In genomic region chr12:55955344-55955743, GRCh38 we compare ENCODE assay signal across 18 cellular contexts. TPM values are rescaled to one million over a fixed set of nuclear protein-coding genes. Genes with fewer than 3 reads are reported as not detected.
DNase-seq lines count a peak whose midpoint lies in the region; ATAC-seq, FAIRE-seq and TF ChIP-seq lines count a peak whose summit lies in the region.
"Had no signal": no experiment of that assay in that cellular context is flagged by ENCODE, and none has a peak within 500 bp of the region (broad histone marks: within the 10 kb centered on the region; RNA-seq: fewer than 3 reads in every experiment).

No MANE protein-coding gene starts in this region.

- no peaks in the 10 kb centered on the region for H3K27me3 ChIP-seq in right atrium auricular region
- no peaks in the 10 kb centered on the region for H3K27me3 ChIP-seq in esophagus (ENCODE audit: control insufficient read depth in 1 of 2, insufficient read depth in 2 of 2, low read length in 2 of 2)
- H3K27me3 ChIP-seq in Peyer's patch, result no peaks in the 10 kb centered on the region
- H3K27me3 ChIP-seq: brain microvascular endothelial cell, upper lobe of left lung had no signal

- no peak for FAIRE-seq in GM12892 (lab: Jason Lieb, UNC)
- FAIRE-seq: frontal cortex had no signal

- H3K9me3 Mint-ChIP-seq in T-cell, result no peaks in the 10 kb centered on the region

- H3K4me3 Mint-ChIP-seq in T-cell, result no peak overlapping the region

- intact Hi-C loops in left ventricle myocardium superior (cut with micrococcal nuclease), result no loop called here

- TF ChIP-seq POLR2A in Peyer's patch (IDR thresholded peaks at IDR 0.05) (no peak), GM12892 (IDR thresholded peaks at IDR 0.05; ENCODE audit: low read depth, low read length) (no peak)

- POLR2A ChIA-PET in T-cell (lab: Charles Lee), result no interaction called here

- ATAC-seq in left ventricle myocardium superior, result peak; percentile 51
- peak; percentile 25 to 34 (median 30) for ATAC-seq in T-cell (replicated peaks in 1 of 4)

- H3K4me3 ChIP-seq in right atrium auricular region (no peak overlapping the region), esophagus (ENCODE audit: low read depth in 1 of 2, low read length in 2 of 2) (no peak overlapping the region), Peyer's patch (no peak overlapping the region)
- H3K4me3 ChIP-seq: upper lobe of left lung had no signal

- WGBS in esophagus, 2 donors, result 79 to 83% methylated on average over 4 of the region's 4 CpGs

- H3K36me3 ChIP-seq in right atrium auricular region (peaks cover 18% of the 10 kb centered on the region), esophagus (ENCODE audit: control insufficient read depth in 2 of 2, insufficient read depth in 2 of 2, low read length in 1 of 2) (peaks cover 18 to 26% of the 10 kb centered on the region in 2 donors), Peyer's patch (peaks cover 0 to 41% (median 0%) of the 10 kb centered on the region in 3 donors)

- peak overlapping the region; percentile 81 to 88 for H3K27ac Mint-ChIP-seq in T-cell

- H3K4me1 ChIP-seq in right atrium auricular region (no peaks in the 10 kb centered on the region), esophagus (ENCODE audit: control insufficient read depth in 2 of 2, insufficient read depth in 2 of 2, low read length in 1 of 2) (peaks cover 6 to 17% of the 10 kb centered on the region in 2 donors), Peyer's patch (peaks cover 0 to 10% (median 0%) of the 10 kb centered on the region in 4 donors)
- H3K4me1 ChIP-seq: upper lobe of left lung had no signal

- H3K27me3 Mint-ChIP-seq in T-cell, result no peaks in the 10 kb centered on the region

- no peak for DNase-seq in left ventricle myocardium superior
- no peak for DNase-seq in right atrium auricular region (ENCODE audit: low spot score)
- DNase-seq in T-cell, result no peak
- no peak for DNase-seq in NCI-H2029 treated with DMSO at 0.1 percent for 48 hours (lab: John Stamatoyannopoulos, UW)
- no peak for DNase-seq in Peyer's patch
- no peak for DNase-seq in GM12892 (ENCODE audit: insufficient read length)
- DNase-seq in NCI-H1694 (lab: John Stamatoyannopoulos, UW), result no peak
- DNase-seq: activated gamma-delta T cell, cortex of kidney, NCI-H2081, NCI-H446 treated with DMSO at 0.1 percent for 48 hours, retina, SIG-M5 had no signal

- H3K4me1 Mint-ChIP-seq in T-cell, result peaks cover 27 to 32% (median 31%) of the 10 kb centered on the region in 3 donors

- CTCF ChIA-PET in T-cell (lab: Charles Lee), result interaction anchor here in 1 of 2 donors (0.7 to 1.2 kb wide), 2 partner anchors 19 to 405 kb away, joined by 3 read pairs; partner anchors contain the start of genes RAB5B and STAT2

- H3K36me3 Mint-ChIP-seq in T-cell, result peaks cover 31% of the 10 kb centered on the region

- no peak overlapping the region for H3K27ac ChIP-seq in right atrium auricular region
- peak overlapping the region; percentile 18 to 65 for H3K27ac ChIP-seq in esophagus (ENCODE audit: low read depth in 2 of 2, low read length in 1 of 2)
- H3K27ac ChIP-seq in Peyer's patch, result peak overlapping the region in 1 of 4 donors; percentile 4
- H3K27ac ChIP-seq: brain microvascular endothelial cell, upper lobe of left lung had no signal

- H3K9me3 ChIP-seq in right atrium auricular region (no peaks in the 10 kb centered on the region), esophagus (ENCODE audit: control insufficient read depth in 2 of 2, insufficient read depth in 1 of 2, low read depth in 1 of 2, low read length in 1 of 2) (no peaks in the 10 kb centered on the region), Peyer's patch (no peaks in the 10 kb centered on the region)
- H3K9me3 ChIP-seq: upper lobe of left lung had no signal

- TF ChIP-seq CTCF in right atrium auricular region (IDR thresholded peaks at IDR 0.05) (no peak), Peyer's patch (IDR thresholded peaks at IDR 0.05) (no peak)

RNA-seq across cellular contexts. Expression of gene PMEL, which starts 10.5 kb away (rescaled TPM):
- 0.57 TPM for total RNA-seq in left ventricle myocardium superior
- 1 to 10 TPM in 1 of 2 donors, under 1 TPM in 1; 0.67 to 1.1 TPM for total RNA-seq in right atrium auricular region
- total RNA-seq in T-cell, result under 1 TPM in 1 of 5 donors, not detected in 4; 0.20 TPM
- under 1 TPM; 0.63 to 0.75 TPM for polyA plus RNA-seq in esophagus
- 1 to 10 TPM; 2.5 to 10.0 (median 3.0) TPM for total RNA-seq in Peyer's patch
- polyA plus RNA-seq in GM12892 (2012; ENCODE audit: missing spikeins), result 1.9 TPM
- total RNA-seq: frontal cortex; T-helper 1 cell treated with Interleukin-12 subunit alpha and Interleukin-12 subunit beta and Interleukin-4 antibody, amounts not matched to agents 30 ng/mL and 1 ng/mL, for 36 hours had no signal

RNA-seq across cellular contexts. Expression of gene CDK2, which starts 11.3 kb away (rescaled TPM):
- 8.4 TPM for total RNA-seq in left ventricle myocardium superior
- 10 to 100 TPM in 1 of 2 donors, 1 to 10 TPM in 1; 5.4 to 13.8 TPM for total RNA-seq in right atrium auricular region
- total RNA-seq in T-cell, result 10 to 100 TPM; 17.8 to 32.3 (median 23.3) TPM
- 10 to 100 TPM in 1 of 2 donors, 1 to 10 TPM in 1; 9.2 to 18.8 TPM for polyA plus RNA-seq in esophagus
- 10 to 100 TPM in 3 of 4 donors, 1 to 10 TPM in 1; 7.7 to 55.3 (median 13.4) TPM for total RNA-seq in Peyer's patch
- 108 TPM for polyA plus RNA-seq in GM12892 (2012; ENCODE audit: missing spikeins)

RNA-seq across cellular contexts. Expression of gene RAB5B, which starts 18.5 kb away (rescaled TPM):
- total RNA-seq in left ventricle myocardium superior (128 TPM), right atrium auricular region (100 to 1,000 TPM in 1 of 2 donors, 10 to 100 TPM in 1; 93.5 to 108 TPM), T-cell (10 to 100 TPM; 58.6 to 99.8 (median 85.7) TPM), Peyer's patch (10 to 100 TPM; 70.7 to 96.6 (median 84.2) TPM)
- polyA plus RNA-seq in esophagus, result 10 to 100 TPM; 78.2 to 88.8 TPM
- polyA plus RNA-seq in GM12892 (2012; ENCODE audit: missing spikeins), result 47.6 TPM

RNA-seq across cellular contexts. Expression of gene DGKA, which starts 24.4 kb away (rescaled TPM):
- total RNA-seq in left ventricle myocardium superior (6.9 TPM), right atrium auricular region (10 to 100 TPM in 1 of 2 donors, 1 to 10 TPM in 1; 7.3 to 22.8 TPM), T-cell (1,000 to 10,000 TPM in 4 of 5 donors, 100 to 1,000 TPM in 1; 896 to 1,314 (median 1,231) TPM), Peyer's patch (100 to 1,000 TPM; 181 to 447 (median 331) TPM)
- polyA plus RNA-seq in esophagus, result 100 to 1,000 TPM; 128 to 291 TPM
- polyA plus RNA-seq in GM12892 (2012; ENCODE audit: missing spikeins), result 41.2 TPM

RNA-seq across cellular contexts. Expression of gene PYM1, which starts 27.6 kb away (rescaled TPM):
- total RNA-seq in left ventricle myocardium superior (16.2 TPM), right atrium auricular region (10 to 100 TPM; 17.6 to 20.6 TPM), T-cell (10 to 100 TPM; 21.7 to 40.9 (median 30.7) TPM), Peyer's patch (10 to 100 TPM; 49.1 to 63.7 (median 52.4) TPM)
- polyA plus RNA-seq in esophagus, result 10 to 100 TPM; 63.7 to 71.0 TPM
- 32.6 TPM for polyA plus RNA-seq in GM12892 (2012; ENCODE audit: missing spikeins)

Comparison
In these comparisons a context has a peak if more than half of its experiments do, and no peak if none do; other contexts are left out.
1. H3K27ac ChIP-seq: peak in esophagus (2 of 2); none in right atrium auricular region (0 of 2).